In genomic region chr2:34353498-34354113, GRCh38 we compare ENCODE assay signal across 20 cellular contexts.
"Had no signal": no experiment of that assay in that cellular context is flagged by ENCODE, and none has a peak within 500 bp of the region (broad histone marks: within the 10 kb centered on the region; RNA-seq: fewer than 3 reads in every experiment).

No MANE protein-coding gene starts in this region.

- H3K4me1 Mint-ChIP-seq: activated CD4-positive, alpha-beta memory T cell treated with anti-CD3 and anti-CD28 coated beads, Interleukin-2, amount 10 ng/mL, durations not matched to agents 7 days and 5 days; activated naive CD8-positive, alpha-beta T cell treated with anti-CD3 and anti-CD28 coated beads for 36 hours; activated T-helper 17 cell treated with anti-CD3 and anti-CD28 coated beads, Interleukin-2, amount 50 U/mL, for 72 hours; naive B cell; T-cell had no signal

- H3K27ac Mint-ChIP-seq: activated CD4-positive, alpha-beta memory T cell treated with anti-CD3 and anti-CD28 coated beads, Interleukin-2, amount 10 ng/mL, durations not matched to agents 7 days and 5 days; activated naive CD8-positive, alpha-beta T cell treated with anti-CD3 and anti-CD28 coated beads for 36 hours; activated T-helper 17 cell treated with anti-CD3 and anti-CD28 coated beads, Interleukin-2, amount 50 U/mL, for 72 hours; naive B cell; neural progenitor cell; T-cell had no signal

- DNase-seq: activated CD4-positive, alpha-beta memory T cell treated with anti-CD3 and anti-CD28 coated beads, Interleukin-2, amount 10 ng/mL, durations not matched to agents 7 days and 5 days; activated CD4-positive, alpha-beta T cell treated with anti-CD3 and anti-CD28 coated beads for 48 hours; activated CD4-positive, CD25-positive, alpha-beta regulatory T cell; activated naive CD4-positive, alpha-beta T cell; activated naive CD8-positive, alpha-beta T cell treated with anti-CD3 and anti-CD28 coated beads for 36 hours; activated T-cell treated with anti-CD3 and anti-CD28 coated beads, Interleukin-2, amount 50 U/mL, for 1 hour; amniotic stem cell; dorsolateral prefrontal cortex; esophagus squamous epithelium; naive B cell; right lobe of liver; SK-N-SH; small intestine; stimulated activated CD4-positive, alpha-beta T cell treated with anti-CD3 and anti-CD28 coated beads, Interleukin-15, amount 100 ng/mL, for 24 hours; stimulated activated CD4-positive, alpha-beta T cell treated with anti-CD3 and anti-CD28 coated beads, Interleukin-2, amount 100 ng/mL, for 48 hours; T-cell; testis; upper lobe of left lung had no signal

- H3K27ac ChIP-seq: dorsolateral prefrontal cortex, esophagus squamous epithelium, neural progenitor cell, right lobe of liver, testis, upper lobe of left lung had no signal

- H3K27me3 ChIP-seq: dorsolateral prefrontal cortex, esophagus squamous epithelium, neural progenitor cell, right lobe of liver, testis, upper lobe of left lung had no signal

- H3K4me1 ChIP-seq: esophagus squamous epithelium, testis, upper lobe of left lung had no signal

- ATAC-seq: activated T-helper 17 cell treated with anti-CD3 and anti-CD28 coated beads, Interleukin-2, amount 50 U/mL, for 72 hours; T-cell had no signal

- H3K9me3 ChIP-seq: esophagus squamous epithelium, right lobe of liver, SK-N-SH, testis, upper lobe of left lung had no signal

- H3K4me3 Mint-ChIP-seq: activated CD4-positive, alpha-beta memory T cell treated with anti-CD3 and anti-CD28 coated beads, Interleukin-2, amount 10 ng/mL, durations not matched to agents 7 days and 5 days; activated naive CD8-positive, alpha-beta T cell treated with anti-CD3 and anti-CD28 coated beads for 36 hours; activated T-helper 17 cell treated with anti-CD3 and anti-CD28 coated beads, Interleukin-2, amount 50 U/mL, for 72 hours; naive B cell; neural progenitor cell; T-cell had no signal

- H3K4me3 ChIP-seq: dorsolateral prefrontal cortex, esophagus squamous epithelium, neural progenitor cell, right lobe of liver, testis, upper lobe of left lung had no signal

- H3K27me3 Mint-ChIP-seq: activated CD4-positive, alpha-beta memory T cell treated with anti-CD3 and anti-CD28 coated beads, Interleukin-2, amount 10 ng/mL, durations not matched to agents 7 days and 5 days; activated naive CD8-positive, alpha-beta T cell treated with anti-CD3 and anti-CD28 coated beads for 36 hours; activated T-helper 17 cell treated with anti-CD3 and anti-CD28 coated beads, Interleukin-2, amount 50 U/mL, for 72 hours; naive B cell; T-cell had no signal

- H3K36me3 ChIP-seq: esophagus squamous epithelium, neural progenitor cell, right lobe of liver, upper lobe of left lung had no signal
